26 cellular contexts compared by ENCODE assay signal in genomic region chr2:71457959-71458322, GRCh38. TPM values are rescaled to one million over a fixed set of nuclear protein-coding genes. Genes with fewer than 3 reads are reported as not detected.
DNase-seq lines count a peak whose midpoint lies in the region; TF ChIP-seq lines count a peak whose summit lies in the region.
"Had no signal": no experiment of that assay in that cellular context is flagged by ENCODE, and none has a peak within 500 bp of the region (broad histone marks: within the 10 kb centered on the region; RNA-seq: fewer than 3 reads in every experiment).

No MANE protein-coding gene starts in this region.

- H3K4me1 ChIP-seq in PC-9 (replicated peaks; ENCODE audit: insufficient read depth) (peaks cover 74% of the 10 kb centered on the region), neutrophil (ENCODE audit: control insufficient read depth in 1 of 2, insufficient read depth in 1 of 2, low read depth in 1 of 2, low read length in 1 of 2) (peaks cover 82 to 86% of the 10 kb centered on the region in 2 experiments)

- POLR2A ChIA-PET in PC-9 (lab: Charles Lee; ENCODE audit: unreplicated experiment) = no interaction called here

- intact Hi-C loops in PC-9 (cut with micrococcal nuclease; ENCODE audit: unreplicated experiment) = no loop called here

- H3K4me3 ChIP-seq in PC-9 = no peak overlapping the region
- peak overlapping the region; percentile 21 to 97 for H3K4me3 ChIP-seq in neutrophil (ENCODE audit: low read depth in 1 of 2, low read length in 1 of 2)
- no peak overlapping the region for H3K4me3 ChIP-seq in foreskin fibroblast (ENCODE audit: low read depth in 1 of 2, low read length in 2 of 2)
- H3K4me3 ChIP-seq in WERI-Rb-1 (ENCODE audit: low read depth, low read length) = no peak overlapping the region
- H3K4me3 ChIP-seq: pancreas had no signal

- no peaks in the 10 kb centered on the region for H3K9me2 ChIP-seq in PC-9 (ENCODE audit: insufficient read depth)

- BruUV-seq in PC-9 (replicated peaks; lab: Mats Ljungman, UMichigan) = no TSS peak

- H3K79me2 ChIP-seq in PC-9 (ENCODE audit: low read depth) = peaks cover 20% of the 10 kb centered on the region; the same call in 1 of the 2 replicates

- peaks cover 44% of the 10 kb centered on the region for H3F3A ChIP-seq in PC-9 (ENCODE audit: insufficient read depth, low read depth)

- H3K27ac ChIP-seq in PC-9 = peak overlapping the region; percentile 68
- peak overlapping the region; percentile 88 for H3K27ac ChIP-seq in neutrophil
- no peak overlapping the region for H3K27ac ChIP-seq in WERI-Rb-1
- H3K27ac ChIP-seq: pancreas had no signal

- H3K27me3 ChIP-seq in PC-9 (ENCODE audit: insufficient read depth, low read depth) = no peaks in the 10 kb centered on the region
- no peaks in the 10 kb centered on the region for H3K27me3 ChIP-seq in neutrophil
- H3K27me3 ChIP-seq in WERI-Rb-1 (ENCODE audit: insufficient read depth, low read depth, severe bottlenecking) = no peaks in the 10 kb centered on the region
- H3K27me3 ChIP-seq: pancreas had no signal

- no peaks in the 10 kb centered on the region for H3K36me3 ChIP-seq in PC-9 (ENCODE audit: low read depth)
- H3K36me3 ChIP-seq in neutrophil = peaks cover 83% of the 10 kb centered on the region
- no peaks in the 10 kb centered on the region for H3K36me3 ChIP-seq in WERI-Rb-1
- H3K36me3 ChIP-seq: pancreas had no signal

- TF ChIP-seq CTCF in PC-9 (conservative IDR thresholded peaks at IDR 0.05) (no peak), neutrophil (IDR thresholded peaks at IDR 0.05) (no peak), foreskin fibroblast (IDR thresholded peaks at IDR 0.05; ENCODE audit: low read depth, low read length) (no peak), WERI-Rb-1 (IDR thresholded peaks at IDR 0.05; ENCODE audit: low read depth, low read length) (no peak)

- CTCF ChIA-PET in PC-9 (lab: Charles Lee) = no interaction called here

- H2AFZ ChIP-seq in PC-9 = no peak overlapping the region

- H3K9me3 ChIP-seq in PC-9 (ENCODE audit: insufficient read depth, low read depth) (no peaks in the 10 kb centered on the region; the same call in 1 of the 2 replicates), neutrophil (no peaks in the 10 kb centered on the region), WERI-Rb-1 (ENCODE audit: severe bottlenecking) (peaks cover 7% of the 10 kb centered on the region)
- H3K9me3 ChIP-seq: pancreas had no signal

- H3K4me2 ChIP-seq in PC-9 = peak overlapping the region; percentile 52

- no peaks in the 10 kb centered on the region for H4K20me1 ChIP-seq in PC-9 (ENCODE audit: insufficient read depth)

- DNase-seq in A172 (ENCODE audit: low spot score) = peak; percentile 17
- no peak for DNase-seq in PC-9
- peak; percentile 43 for DNase-seq in dermis blood vessel endothelial cell
- DNase-seq in foreskin fibroblast = no peak
- no peak for DNase-seq in NCI-H1694 (lab: John Stamatoyannopoulos, UW)
- DNase-seq in NCI-H345 treated with DMSO at 0.1 percent for 48 hours (lab: John Stamatoyannopoulos, UW; ENCODE audit: unreplicated experiment) = no peak
- DNase-seq in WERI-Rb-1 = no peak
- DNase-seq: activated CD4-positive, alpha-beta memory T cell treated with anti-CD3 and anti-CD28 coated beads, Interleukin-2, amount 10 ng/mL, durations not matched to agents 7 days and 5 days; activated CD4-positive, CD25-positive, alpha-beta regulatory T cell treated with anti-CD3 and anti-CD28 coated beads, Interleukin-2, amount 50 U/mL, for 72 hours; activated CD8-positive, alpha-beta memory T cell treated with anti-CD3 and anti-CD28 coated beads, Interleukin-2, amount 50 U/mL, for 4 hours; activated naive CD4-positive, alpha-beta T cell treated with anti-CD3 and anti-CD28 coated beads, Interleukin-2, amount 10 ng/mL, durations not matched to agents 7 days and 5 days; cortex of kidney; endodermal cell; hippocampal formation; NCI-H1105; NCI-H187 treated with DMSO at 0.1 percent for 48 hours; NCI-H526; NK-92 treated with Interleukin-12 subunit alpha and Interleukin-12 subunit beta, amount 100 ng/mL, for 24 hours; pancreas; SHP77; stimulated activated CD4-positive, alpha-beta T cell treated with anti-CD3 and anti-CD28 coated beads, Interleukin-12 subunit alpha, Interleukin-12 subunit beta, amount 100 ng/mL, for 4 hours; stimulated activated CD4-positive, alpha-beta T cell treated with anti-CD3 and anti-CD28 coated beads, Interleukin-4, amount 100 ng/mL, for 1 hour; T-helper 2 cell had no signal

RNA-seq across cellular contexts. Expression of gene DYSF, which starts 4.6 kb away (rescaled TPM):
- 10.6 and 13.6 TPM in 2 replicates for total RNA-seq in A172 (2014; rRNA removed; shearing (Covaris generic))
- total RNA-seq in PC-9 (2021) (10.6 and 12.2 TPM in 2 replicates), dermis blood vessel endothelial cell (145 and 268 TPM in 2 replicates)
- total RNA-seq: activated CD4-positive, alpha-beta memory T cell treated with anti-CD3 and anti-CD28 coated beads, Interleukin-2, amount 10 ng/mL, durations not matched to agents 7 days and 5 days; activated T-helper 1 cell treated with anti-CD3 and anti-CD28 coated beads, Interleukin-12 subunit alpha, Interleukin-12 subunit beta, Interleukin-2, Interleukin-4 antibody, amounts not matched to agents 30 ng/mL and 10 ng/mL and 1 ng/mL, durations not matched to agents 14 hours and 24 hours and 36 hours; HT-29 had no signal

Comparison
In these comparisons a context has a peak if more than half of its experiments do, and no peak if none do; other contexts are left out.
1. DNase-seq: peak in A172 (single experiment) and dermis blood vessel endothelial cell (single experiment); none in PC-9 (0 of 2), foreskin fibroblast (0 of 2), NCI-H1694 (single experiment), NCI-H345 treated with DMSO at 0.1 percent for 48 hours (single experiment) and WERI-Rb-1 (single experiment).
2. H3K4me3 ChIP-seq: peak in neutrophil (2 of 2); none in PC-9 (single experiment), foreskin fibroblast (0 of 2) and WERI-Rb-1 (single experiment).